ENCODE assay signal across 1 cellular context in genomic region chr11:125886997-125887372, GRCh38.
TF ChIP-seq lines count a peak whose summit lies in the region.

No MANE protein-coding gene starts in this region.

TF ChIP-seq in IMR-90, 13 proteins besides CTCF, POLR2A, EP300 and RAD21:
- TF ChIP-seq MXI1 (IDR thresholded peaks at IDR 0.05; ENCODE audit: borderline replicate concordance, low read depth, low read length) (no peak), CEBPB (IDR thresholded peaks at IDR 0.05; ENCODE audit: low read depth, low read length) (no peak), SMC3 (IDR thresholded peaks at IDR 0.05; ENCODE audit: low read depth, low read length) (no peak), MAZ (IDR thresholded peaks at IDR 0.05; ENCODE audit: borderline replicate concordance, low read depth, low read length) (no peak), BHLHE40 (IDR thresholded peaks at IDR 0.05; ENCODE audit: low read depth, low read length) (no peak)
- TF ChIP-seq, protein P1, sequence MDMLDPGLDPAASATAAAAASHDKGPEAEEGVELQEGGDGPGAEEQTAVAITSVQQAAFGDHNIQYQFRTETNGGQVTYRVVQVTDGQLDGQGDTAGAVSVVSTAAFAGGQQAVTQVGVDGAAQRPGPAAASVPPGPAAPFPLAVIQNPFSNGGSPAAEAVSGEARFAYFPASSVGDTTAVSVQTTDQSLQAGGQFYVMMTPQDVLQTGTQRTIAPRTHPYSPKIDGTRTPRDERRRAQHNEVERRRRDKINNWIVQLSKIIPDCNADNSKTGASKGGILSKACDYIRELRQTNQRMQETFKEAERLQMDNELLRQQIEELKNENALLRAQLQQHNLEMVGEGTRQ (IDR thresholded peaks at IDR 0.05; ENCODE audit: low read depth, low read length) = no peak
TF ChIP-seq in IMR-90: peak in this region for 0.
